ENCODE assay signal across 18 cellular contexts in the genomic region with DNA sequence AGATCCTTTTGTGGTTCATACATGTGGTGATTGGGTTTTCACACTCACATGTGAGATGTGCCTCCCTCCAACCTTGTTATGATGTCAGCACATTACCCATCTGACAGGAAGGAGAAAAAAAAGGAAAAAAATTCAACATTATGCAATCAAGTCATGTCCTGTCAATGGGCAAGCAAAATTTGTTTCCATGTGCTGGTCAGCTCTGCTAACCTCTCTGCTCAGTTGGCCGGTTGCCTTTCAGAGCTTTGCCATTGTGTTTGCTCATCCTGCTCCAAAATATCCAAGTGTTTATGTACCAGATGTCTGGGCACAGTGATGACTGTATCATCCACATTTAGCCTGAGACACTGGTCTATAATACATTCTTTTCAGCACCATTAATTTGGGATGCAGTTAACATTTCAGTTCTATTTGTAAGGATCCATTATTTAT. TPM values are rescaled to one million over a fixed set of nuclear protein-coding genes. Genes with fewer than 3 reads are reported as not detected.
DNase-seq lines count a peak whose midpoint lies in the region; ATAC-seq, FAIRE-seq and TF ChIP-seq lines count a peak whose summit lies in the region.
"Had no signal": no experiment of that assay in that cellular context is flagged by ENCODE, and none has a peak within 500 bp of the region (broad histone marks: within the 10 kb centered on the region; RNA-seq: fewer than 3 reads in every experiment).

No MANE protein-coding gene starts in this region.

- H3K27me3 Mint-ChIP-seq in progenitor cell of endocrine pancreas, result no peaks in the 10 kb centered on the region

- no peak for TF ChIP-seq CTCF in bronchial epithelial cell (IDR thresholded peaks at IDR 0.05; ENCODE audit: insufficient read depth, low read length, severe bottlenecking)
- no peak for TF ChIP-seq CTCF in progenitor cell of endocrine pancreas (IDR thresholded peaks at IDR 0.05; ENCODE audit: unreplicated experiment)

- H3K4me1 Mint-ChIP-seq in progenitor cell of endocrine pancreas (ENCODE audit: low read depth), result no peaks in the 10 kb centered on the region
- H3K4me1 Mint-ChIP-seq: activated naive CD4-positive, alpha-beta T cell treated with anti-CD3 and anti-CD28 coated beads, Interleukin-2, amount 10 ng/mL, durations not matched to agents 7 days and 5 days had no signal

- H3K4me3 Mint-ChIP-seq in progenitor cell of endocrine pancreas (ENCODE audit: low read depth), result no peak overlapping the region
- H3K4me3 Mint-ChIP-seq: activated naive CD4-positive, alpha-beta T cell treated with anti-CD3 and anti-CD28 coated beads, Interleukin-2, amount 10 ng/mL, durations not matched to agents 7 days and 5 days had no signal

- no peak for FAIRE-seq in bronchial epithelial cell (lab: Jason Lieb, UNC)
- FAIRE-seq: pancreas had no signal

- no peaks in the 10 kb centered on the region for H3K36me3 ChIP-seq in bronchial epithelial cell (ENCODE audit: control insufficient read depth, insufficient read depth, low read length)
- H3K36me3 ChIP-seq: colonic mucosa, pancreas had no signal

- no peak overlapping the region for H3K27ac Mint-ChIP-seq in progenitor cell of endocrine pancreas
- H3K27ac Mint-ChIP-seq: activated naive CD4-positive, alpha-beta T cell treated with anti-CD3 and anti-CD28 coated beads, Interleukin-2, amount 10 ng/mL, durations not matched to agents 7 days and 5 days had no signal

- H3K9me3 Mint-ChIP-seq in progenitor cell of endocrine pancreas (ENCODE audit: low read depth), result peaks cover 2% of the 10 kb centered on the region
- H3K9me3 Mint-ChIP-seq: activated naive CD4-positive, alpha-beta T cell treated with anti-CD3 and anti-CD28 coated beads, Interleukin-2, amount 10 ng/mL, durations not matched to agents 7 days and 5 days had no signal

- H3K27me3 ChIP-seq in bronchial epithelial cell (ENCODE audit: control insufficient read depth, insufficient read depth, low read length), result no peaks in the 10 kb centered on the region
- H3K27me3 ChIP-seq: colonic mucosa, pancreas had no signal

- peak; percentile 59 for DNase-seq in GM03348 (ENCODE audit: low spot score)
- peak; percentile 57 for DNase-seq in bronchial epithelial cell (ENCODE audit: low read depth)
- DNase-seq in hippocampal formation (lab: John Stamatoyannopoulos, UW), result peak; percentile 65 to 87
- peak; percentile 94 for DNase-seq in putamen (ENCODE audit: low spot score)
- DNase-seq in CD1c-positive myeloid dendritic cell (ENCODE audit: extremely low spot score), result no peak
- no peak for DNase-seq in progenitor cell of endocrine pancreas (ENCODE audit: low spot score, unreplicated experiment)
- DNase-seq in DMS79 treated with DMSO at 0.1 percent for 48 hours (lab: John Stamatoyannopoulos, UW), result no peak
- DNase-seq: activated naive CD4-positive, alpha-beta T cell treated with anti-CD3 and anti-CD28 coated beads, Interleukin-2, amount 10 ng/mL, durations not matched to agents 7 days and 5 days; colonic mucosa; GF-D8; NCI-H1417 treated with DMSO at 0.1 percent for 48 hours; NCI-H524 treated with DMSO at 0.1 percent for 48 hours; pancreas; stimulated activated CD4-positive, alpha-beta T cell treated with anti-CD3 and anti-CD28 coated beads, Interleukin-2, amount 100 ng/mL, for 48 hours; stimulated activated naive CD4-positive, alpha-beta T cell had no signal

- no peak for ATAC-seq in esophagus mucosa
- ATAC-seq: pancreas had no signal

- H3K36me3 Mint-ChIP-seq in progenitor cell of endocrine pancreas (ENCODE audit: insufficient read depth), result no peaks in the 10 kb centered on the region
- H3K36me3 Mint-ChIP-seq: activated naive CD4-positive, alpha-beta T cell treated with anti-CD3 and anti-CD28 coated beads, Interleukin-2, amount 10 ng/mL, durations not matched to agents 7 days and 5 days had no signal

- no peak overlapping the region for H3K4me3 ChIP-seq in bronchial epithelial cell (ENCODE audit: low read depth, low read length)
- H3K4me3 ChIP-seq: colonic mucosa, pancreas had no signal

RNA-seq across cellular contexts. Expression of gene METTL21C, which starts 27.0 kb away (rescaled TPM):
- total RNA-seq in bronchial epithelial cell, result not detected in 2 replicates
- total RNA-seq in esophagus mucosa, result not detected
- total RNA-seq in progenitor cell of endocrine pancreas, result not detected in 2 replicates
- total RNA-seq: activated CD8-positive, alpha-beta memory T cell treated with anti-CD3 and anti-CD28 coated beads for 36 hours; colonic mucosa; lower leg skin; pancreas had no signal

RNA-seq across cellular contexts. Expression of gene TEX30, which starts 51.8 kb away (rescaled TPM):
- total RNA-seq in bronchial epithelial cell (9.7 and 16.1 TPM in 2 replicates), esophagus mucosa (7.9 TPM), progenitor cell of endocrine pancreas (11.7 and 12.0 TPM in 2 replicates)

Comparison
In these comparisons a context has a peak if more than half of its experiments do, and no peak if none do; other contexts are left out.
1. DNase-seq: peak in GM03348 (single experiment), bronchial epithelial cell (single experiment), hippocampal formation (2 of 2) and putamen (single experiment); none in CD1c-positive myeloid dendritic cell (single experiment), progenitor cell of endocrine pancreas (single experiment) and DMS79 treated with DMSO at 0.1 percent for 48 hours (single experiment).